In genomic region chr3:139797724-139798343, GRCh38 we compare ENCODE assay signal across 10 cellular contexts.
DNase-seq lines count a peak whose midpoint lies in the region; ATAC-seq and TF ChIP-seq lines count a peak whose summit lies in the region.
"Had no signal": no experiment of that assay in that cellular context is flagged by ENCODE, and none has a peak within 500 bp of the region (broad histone marks: within the 10 kb centered on the region; RNA-seq: fewer than 3 reads in every experiment).

No MANE protein-coding gene starts in this region.

- H3K4me3 ChIP-seq in SK-N-MC: no peak overlapping the region
- H3K4me3 ChIP-seq in fibroblast of pulmonary artery (replicated peaks; ENCODE audit: low read depth, low read length): no peak overlapping the region
- H3K4me3 ChIP-seq in upper lobe of right lung: no peak overlapping the region
- H3K4me3 ChIP-seq in effector memory CD4-positive, alpha-beta T cell (ENCODE audit: insufficient read depth, low read depth, low read length, poor library complexity, severe bottlenecking): no peak overlapping the region

- TF ChIP-seq CTCF in fibroblast of pulmonary artery (IDR thresholded peaks at IDR 0.05; ENCODE audit: low read length, missing control alignments) (no peak), upper lobe of right lung (IDR thresholded peaks at IDR 0.05) (no peak)

- H3K27ac ChIP-seq in SK-N-MC (no peak overlapping the region), upper lobe of right lung (no peak overlapping the region)
- H3K27ac ChIP-seq in effector memory CD4-positive, alpha-beta T cell (ENCODE audit: insufficient read depth, low read length, poor library complexity, severe bottlenecking): no peak overlapping the region

- no peaks in the 10 kb centered on the region for H3K9me3 ChIP-seq in SK-N-MC (ENCODE audit: low read depth, low read length)
- H3K9me3 ChIP-seq in upper lobe of right lung: no peaks in the 10 kb centered on the region
- no peaks in the 10 kb centered on the region for H3K9me3 ChIP-seq in effector memory CD4-positive, alpha-beta T cell (ENCODE audit: control insufficient read depth, low read length)

- intact Hi-C loops in left cardiac atrium (cut with DNase I): no loop called here
- intact Hi-C loops in cardiac septum (cut with DNase I): no loop called here
- intact Hi-C loops in upper lobe of right lung (cut with DNase I): no loop called here

- no peaks in the 10 kb centered on the region for H3K4me1 ChIP-seq in upper lobe of right lung
- no peaks in the 10 kb centered on the region for H3K4me1 ChIP-seq in effector memory CD4-positive, alpha-beta T cell (ENCODE audit: control insufficient read depth, insufficient read depth, low read length, poor library complexity, severe bottlenecking)

- DNase-seq in left cardiac atrium (peak; percentile 37), cardiac septum (ENCODE audit: low spot score) (no peak), SK-N-MC (ENCODE audit: low read depth, low spot score) (peak; percentile 28), fibroblast of pulmonary artery (ENCODE audit: low read depth) (peak; percentile 43), upper lobe of right lung (no peak), hepatic stellate cell (ENCODE audit: low spot score) (no peak)
- no peak for DNase-seq in effector memory CD4-positive, alpha-beta T cell
- DNase-seq: NCI-H187 had no signal

- ATAC-seq in left cardiac atrium (no peak), upper lobe of right lung (peak; percentile 36), HG03175 (IDR thresholded peaks at IDR 0.05; ENCODE audit: unreplicated experiment) (no peak)
- ATAC-seq: esophagus mucosa had no signal

- no peaks in the 10 kb centered on the region for H3K36me3 ChIP-seq in SK-N-MC (ENCODE audit: insufficient read depth, low read length)
- H3K36me3 ChIP-seq in upper lobe of right lung: no peaks in the 10 kb centered on the region
- H3K36me3 ChIP-seq in effector memory CD4-positive, alpha-beta T cell (ENCODE audit: control insufficient read depth, insufficient read depth, low read length): no peaks in the 10 kb centered on the region

- no peaks in the 10 kb centered on the region for H3K27me3 ChIP-seq in upper lobe of right lung
- no peaks in the 10 kb centered on the region for H3K27me3 ChIP-seq in effector memory CD4-positive, alpha-beta T cell (replicated peaks; ENCODE audit: control insufficient read depth, insufficient read depth, low read length, poor library complexity, severe bottlenecking)

- no peak overlapping the region for H3K9ac ChIP-seq in SK-N-MC (ENCODE audit: insufficient read length)

Comparison
In these comparisons a context has a peak if more than half of its experiments do, and no peak if none do; other contexts are left out.
1. DNase-seq: peak in left cardiac atrium (single experiment), SK-N-MC (single experiment) and fibroblast of pulmonary artery (single experiment); none in cardiac septum (single experiment), upper lobe of right lung (single experiment), effector memory CD4-positive, alpha-beta T cell (0 of 3) and hepatic stellate cell (single experiment).